ENCODE assay signal across 13 cellular contexts in genomic region chr6:48110436-48111142, GRCh38. TPM values are rescaled to one million over a fixed set of nuclear protein-coding genes. Genes with fewer than 3 reads are reported as not detected.
DNase-seq lines count a peak whose midpoint lies in the region; ATAC-seq, FAIRE-seq and TF ChIP-seq lines count a peak whose summit lies in the region.
"Had no signal": no experiment of that assay in that cellular context is flagged by ENCODE, and none has a peak within 500 bp of the region (broad histone marks: within the 10 kb centered on the region; RNA-seq: fewer than 3 reads in every experiment).

No MANE protein-coding gene starts in this region.

- H2BK120ac ChIP-seq in H1 (replicated peaks; ENCODE audit: low read depth, low read length), result peak overlapping the region; percentile 99

- no peak overlapping the region for H3K23ac ChIP-seq in H1 (ENCODE audit: insufficient read length)

- H3K27ac Mint-ChIP-seq in mesothelial cell of epicardium, result peak overlapping the region; percentile 96
- no peak overlapping the region for H3K27ac Mint-ChIP-seq in CD8-positive, alpha-beta memory T cell
- H3K27ac Mint-ChIP-seq: CD4-positive, alpha-beta T cell had no signal

- H3K4me3 Mint-ChIP-seq in mesothelial cell of epicardium, result peak overlapping the region; percentile 76
- no peak overlapping the region for H3K4me3 Mint-ChIP-seq in CD8-positive, alpha-beta memory T cell
- H3K4me3 Mint-ChIP-seq: CD4-positive, alpha-beta T cell had no signal

- H4K20me1 ChIP-seq in H1 (replicated peaks in 1 of 2; ENCODE audit: control insufficient read depth in 1 of 2, insufficient read depth in 2 of 2, low read length in 2 of 2), result no peaks in the 10 kb centered on the region

- no peak for FAIRE-seq in H1 (lab: Jason Lieb, UNC)
- no peak for FAIRE-seq in H54 (lab: Jason Lieb, UNC)

- peaks cover 1% of the 10 kb centered on the region for H3K36me3 Mint-ChIP-seq in mesothelial cell of epicardium
- no peaks in the 10 kb centered on the region for H3K36me3 Mint-ChIP-seq in CD8-positive, alpha-beta memory T cell

- DNase-seq in AG10803 (ENCODE audit: low read depth), result no peak
- DNase-seq in NCI-H146 treated with DMSO at 0.1 percent for 48 hours (lab: John Stamatoyannopoulos, UW; ENCODE audit: unreplicated experiment), result peak; percentile 78
- peak in 1 of 2 experiments; percentile 50 for DNase-seq in H1 (ENCODE audit: low read depth in 1 of 2, low spot score in 2 of 2)
- DNase-seq in mesothelial cell of epicardium (ENCODE audit: low spot score in 2 of 2, unreplicated experiment in 2 of 2), result no peak
- no peak for DNase-seq in CD1c-positive myeloid dendritic cell (ENCODE audit: extremely low spot score)
- no peak for DNase-seq in H54 (ENCODE audit: insufficient read length, low spot score)
- DNase-seq in CD8-positive, alpha-beta memory T cell, result no peak
- DNase-seq: anterior cingulate cortex; CD4-positive, alpha-beta T cell; hippocampal formation; NCI-H187 treated with DMSO at 0.1 percent for 48 hours had no signal

- peak overlapping the region; percentile 89 for H2AFZ ChIP-seq in H1 (ENCODE audit: low read length)

- no peaks in the 10 kb centered on the region for H3K23me2 ChIP-seq in H1 (ENCODE audit: low read depth, low read length)

- H2AK5ac ChIP-seq in H1 (ENCODE audit: low read depth, low read length), result no peak overlapping the region

- H3K27ac ChIP-seq in H1 (ENCODE audit: low read depth, low read length), result peak overlapping the region; percentile 80
- no peak overlapping the region for H3K27ac ChIP-seq in CD8-positive, alpha-beta memory T cell (ENCODE audit: low read depth, low read length)

- no peaks in the 10 kb centered on the region for H3K79me1 ChIP-seq in H1 (ENCODE audit: low read depth, low read length)

- CTCF ChIA-PET in H1 (lab: Charles Lee; ENCODE audit: partially characterized antibody), result no interaction called here
- CTCF ChIA-PET in CD8-positive, alpha-beta memory T cell (lab: Charles Lee), result no interaction called here

- H3K79me2 ChIP-seq in H1 (ENCODE audit: control insufficient read depth in 1 of 2, insufficient read depth in 2 of 2, low read length in 2 of 2), result peaks cover 0 to 27% of the 10 kb centered on the region in 2 experiments; a peak in 2 of 4 replicates

- no peak for TF ChIP-seq RAD21 in H1 (IDR thresholded peaks at IDR 0.05 in 1 of 2, conservative IDR thresholded peaks at IDR 0.05 in 1 of 2; ENCODE audit: low read depth in 2 of 2, low read length in 2 of 2)

- H3K27me3 Mint-ChIP-seq in mesothelial cell of epicardium (ENCODE audit: low read depth), result no peaks in the 10 kb centered on the region
- no peaks in the 10 kb centered on the region for H3K27me3 Mint-ChIP-seq in CD8-positive, alpha-beta memory T cell
- H3K27me3 Mint-ChIP-seq: CD4-positive, alpha-beta T cell had no signal

- no peak for TF ChIP-seq EP300 in H1 (IDR thresholded peaks at IDR 0.05; ENCODE audit: borderline replicate concordance in 1 of 2, low read depth in 2 of 2, low read length in 2 of 2)

- peak overlapping the region; percentile 42; the same call in 1 of the 2 replicates for H2BK12ac ChIP-seq in H1 (ENCODE audit: low read depth, low read length)

- peak overlapping the region; percentile 95 for H4K91ac ChIP-seq in H1 (replicated peaks; ENCODE audit: insufficient read length, low read length)

- H3K4me3 ChIP-seq in AG10803 (ENCODE audit: low read length) (peak overlapping the region; percentile 39), H1 (ENCODE audit: extremely low read depth in 1 of 4, insufficient read depth in 2 of 4, low read depth in 3 of 4, low read length in 4 of 4) (peak overlapping the region; percentile 25 to 63 (median 42))
- H3K4me3 ChIP-seq in CD8-positive, alpha-beta memory T cell (ENCODE audit: low read length), result no peak overlapping the region

- peaks cover 0 to 8% (median 1%) of the 10 kb centered on the region in 4 experiments; a peak in 2 of 7 replicates for H3K4me1 ChIP-seq in H1 (replicated peaks in 1 of 4; ENCODE audit: control insufficient read depth in 3 of 4, insufficient read depth in 4 of 4, low read length in 3 of 4)
- no peaks in the 10 kb centered on the region for H3K4me1 ChIP-seq in CD8-positive, alpha-beta memory T cell (ENCODE audit: insufficient read depth, low read length)

- no peak overlapping the region for H3K14ac ChIP-seq in H1 (ENCODE audit: insufficient read length)

- H3K36me3 ChIP-seq in H1 (ENCODE audit: control insufficient read depth in 2 of 4, insufficient read depth in 4 of 4, low read length in 3 of 4), result no peaks in the 10 kb centered on the region
- H3K36me3 ChIP-seq in CD8-positive, alpha-beta memory T cell (ENCODE audit: insufficient read depth, low read length), result no peaks in the 10 kb centered on the region

- H3K9ac ChIP-seq in H1 (replicated peaks in 1 of 4; ENCODE audit: extremely low read depth in 1 of 4, low read depth in 3 of 4, low read length in 3 of 4), result peak overlapping the region in 3 of 4 experiments; percentile 44 to 72 (median 61); a peak in 5 of 7 replicates

- H3K18ac ChIP-seq in H1 (ENCODE audit: extremely low read depth, low read length), result peak overlapping the region; percentile 76; the same call in 1 of the 2 replicates

- H3K4ac ChIP-seq in H1 (replicated peaks; ENCODE audit: insufficient read length, low read depth, low read length), result peak overlapping the region; percentile 92

- peak overlapping the region; percentile 54 to 65 for H3K4me2 ChIP-seq in H1 (ENCODE audit: insufficient read depth in 1 of 2, low read depth in 2 of 2, low read length in 2 of 2)

- no peak overlapping the region for H2BK15ac ChIP-seq in H1 (ENCODE audit: low read length)

- H3K56ac ChIP-seq in H1 (replicated peaks; ENCODE audit: insufficient read length, low read depth, low read length), result peak overlapping the region; percentile 93

- H3K4me1 Mint-ChIP-seq in mesothelial cell of epicardium, result peaks cover 37% of the 10 kb centered on the region
- no peaks in the 10 kb centered on the region for H3K4me1 Mint-ChIP-seq in CD8-positive, alpha-beta memory T cell

- no peak for ATAC-seq in esophagus mucosa

- no peaks in the 10 kb centered on the region for H3K9me3 ChIP-seq in H1 (ENCODE audit: insufficient read depth in 2 of 2, low read depth in 1 of 2, low read length in 1 of 2)
- no peaks in the 10 kb centered on the region for H3K9me3 ChIP-seq in CD8-positive, alpha-beta memory T cell (ENCODE audit: low read length)

- POLR2A ChIA-PET in H1 (lab: Charles Lee; ENCODE audit: partially characterized antibody), result no interaction called here
- POLR2A ChIA-PET in CD8-positive, alpha-beta memory T cell (lab: Charles Lee), result no interaction called here

- no peak for TF ChIP-seq CTCF in AG10803 (conservative IDR thresholded peaks at IDR 0.05; ENCODE audit: low read length)
- TF ChIP-seq CTCF in H1 (IDR thresholded peaks at IDR 0.05; ENCODE audit: control extremely low read depth in 1 of 3, insufficient read depth in 1 of 3, low read depth in 1 of 3, low read length in 3 of 3), result no peak
- no peak for TF ChIP-seq CTCF in mesothelial cell of epicardium (IDR thresholded peaks at IDR 0.05; ENCODE audit: unreplicated experiment)

- TF ChIP-seq POLR2A in H1 (IDR thresholded peaks at IDR 0.05; ENCODE audit: control extremely low read depth in 1 of 2, low read depth in 2 of 2, low read length in 2 of 2), result no peak
- TF ChIP-seq POLR2A in H54 (IDR thresholded peaks at IDR 0.05; ENCODE audit: low read depth, low read length), result no peak

- peak overlapping the region; percentile 88; the same call in 1 of the 2 replicates for H2BK5ac ChIP-seq in H1 (ENCODE audit: low read depth, low read length)

- H2BK20ac ChIP-seq in H1 (ENCODE audit: low read length), result no peak overlapping the region

- no peaks in the 10 kb centered on the region for H3K27me3 ChIP-seq in H1 (replicated peaks in 1 of 4; ENCODE audit: control insufficient read depth in 3 of 4, extremely low read depth in 1 of 4, insufficient read depth in 3 of 4, low read length in 3 of 4)
- no peaks in the 10 kb centered on the region for H3K27me3 ChIP-seq in CD8-positive, alpha-beta memory T cell (ENCODE audit: insufficient read depth, low read length, poor library complexity, severe bottlenecking)

- H3K9me3 Mint-ChIP-seq in mesothelial cell of epicardium, result peaks cover 7% of the 10 kb centered on the region
- peaks cover 0 to 4% (median 0%) of the 10 kb centered on the region in 5 donors for H3K9me3 Mint-ChIP-seq in CD8-positive, alpha-beta memory T cell
- H3K9me3 Mint-ChIP-seq: CD4-positive, alpha-beta T cell had no signal

- H4K8ac ChIP-seq in H1 (ENCODE audit: extremely low read depth, insufficient read depth, low read length), result no peak overlapping the region

- H4K5ac ChIP-seq in H1 (ENCODE audit: insufficient read length, low read depth, low read length), result peak overlapping the region; percentile 92

- 60% methylated on average over 2 of the region's 2 CpGs; no CpG with 5 or more reads in 1 of the 2 experiments for WGBS in H1 (ENCODE audit: extremely low coverage in 1 of 2, insufficient coverage in 1 of 2, insufficient read length in 1 of 2, insufficient replicate concordance in 2 of 2, low coverage in 1 of 2, low lambda C conversion rate in 2 of 2, missing lambda C conversion rate in 1 of 2), 2 experiments

TF ChIP-seq in H1, 55 proteins besides CTCF, POLR2A, EP300 and RAD21 (continues in another document):
- TF ChIP-seq ATF3 (IDR thresholded peaks at IDR 0.05; ENCODE audit: insufficient read depth, low read depth, low read length) (no peak), CEBPB (IDR thresholded peaks at IDR 0.05; ENCODE audit: low read depth, low read length) (no peak), SUZ12 (IDR thresholded peaks at IDR 0.05; ENCODE audit: low read length) (no peak), EGR1 (IDR thresholded peaks at IDR 0.05; ENCODE audit: borderline replicate concordance, low read depth, low read length) (no peak), BACH1 (IDR thresholded peaks at IDR 0.05; ENCODE audit: low read length) (no peak)

RNA-seq across cellular contexts. Expression of gene PTCHD4, which starts 0.4 kb away (rescaled TPM):
- 0.33 and 0.37 TPM in 2 replicates for total RNA-seq in H1 (2021; fragmentation: NEBNext Ultra II Directional; extraction: Animal tissue kit (Norgen Biotek cat#: 25700))
- 0.11 and 0.17 TPM in 2 replicates for polyA plus RNA-seq in H1 (2011; rRNA removed)
- polyA plus RNA-seq in H1 (2011; cell fraction: cytosol; rRNA removed), result 0.19 TPM
- polyA plus RNA-seq in H1 (2011; cell fraction: nucleus; rRNA removed), result 0.76 TPM
- 0.17 to 0.35 TPM (median 0.29 TPM) in 4 replicates for polyA plus RNA-seq in H1 (2012, experiment 1 of 2)
- 0.09 TPM for polyA plus RNA-seq in H1 (2012, experiment 2 of 2)
- 0.85 TPM for polyA plus RNA-seq in H1 (2013, experiment 1 of 2)
- polyA plus RNA-seq in H1 (2013, experiment 2 of 2), result 0.70 TPM
- 0.28 and 0.71 TPM in 2 replicates for polyA minus RNA-seq in H1 (2011; rRNA and poly(A)+ RNA removed)
- polyA minus RNA-seq in H1 (2011; cell fraction: cytosol; rRNA and poly(A)+ RNA removed), result 0.59 TPM
- 2.3 TPM for polyA minus RNA-seq in H1 (2011; cell fraction: nucleus; rRNA and poly(A)+ RNA removed)
- total RNA-seq in mesothelial cell of epicardium (7.8 to 8.6 TPM (median 8.5 TPM) in 3 replicates), esophagus mucosa (0.40 TPM)
- not detected for total RNA-seq in CD8-positive, alpha-beta memory T cell
- polyA plus RNA-seq in CD8-positive, alpha-beta memory T cell, result not detected
- total RNA-seq: activated CD8-positive, alpha-beta memory T cell treated with anti-CD3 and anti-CD28 coated beads for 36 hours; CD4-positive, alpha-beta T cell had no signal
